Comparison of ENCODE assay signal across 8 cellular contexts in the genomic region with DNA sequence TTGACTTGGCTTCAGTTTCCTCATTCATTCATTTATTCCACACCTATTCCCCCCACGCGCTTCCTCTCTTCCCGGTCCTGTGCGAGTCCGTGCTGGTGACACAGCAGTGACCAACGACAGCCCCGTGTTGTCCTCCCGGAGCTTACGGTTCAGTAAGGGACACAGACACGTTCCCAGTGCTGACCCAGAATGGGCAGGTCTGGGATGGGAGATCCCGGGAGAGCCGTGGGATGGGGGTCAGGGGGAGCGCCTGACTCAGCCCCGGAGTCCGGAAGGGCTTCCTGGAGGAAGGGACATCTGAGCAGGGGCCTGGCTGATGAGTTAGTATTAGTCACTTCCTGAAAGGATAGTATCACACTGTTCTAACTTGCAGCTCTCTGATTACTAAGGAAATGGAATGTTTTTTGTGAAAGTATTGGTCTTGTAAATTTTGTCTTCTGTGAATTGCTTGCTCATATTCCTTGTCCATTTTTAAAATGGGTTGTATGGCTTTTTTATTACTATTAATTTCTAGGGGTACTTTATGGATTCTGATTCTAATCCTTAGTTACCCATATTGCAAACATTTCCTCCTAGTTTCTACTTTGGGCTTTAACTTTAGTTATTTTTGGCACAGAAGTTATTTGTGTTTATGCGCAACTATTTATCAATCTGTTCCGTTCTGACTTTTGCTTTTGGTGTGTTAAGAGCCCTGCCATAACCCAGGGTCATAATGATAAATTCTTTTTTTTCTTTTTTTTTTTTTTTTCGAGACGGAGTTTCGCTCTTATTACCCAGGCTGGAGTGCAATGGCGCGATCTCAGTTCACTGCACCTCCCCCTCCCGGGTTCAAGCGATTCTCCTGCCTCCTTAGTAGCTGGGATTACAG. TPM values are rescaled to one million over a fixed set of nuclear protein-coding genes. Genes with fewer than 3 reads are reported as not detected.
DNase-seq lines count a peak whose midpoint lies in the region; ATAC-seq and TF ChIP-seq lines count a peak whose summit lies in the region.

No MANE protein-coding gene starts in this region.

- no peak for TF ChIP-seq CTCF in OCI-LY1 (IDR thresholded peaks at IDR 0.05; ENCODE audit: low read length)
- peak in 1 of 4 experiments; percentile 10 for TF ChIP-seq CTCF in prostate gland (IDR thresholded peaks at IDR 0.05)

- H3K27me3 ChIP-seq in CD8-positive, alpha-beta memory T cell (ENCODE audit: insufficient read depth, low read length, poor library complexity, severe bottlenecking), result no peaks in the 10 kb centered on the region
- H3K27me3 ChIP-seq in OCI-LY1 (ENCODE audit: insufficient read depth, low read length), result 0 out of 2 replicates have a peak, but pooled peaks cover 8% of the 10 kb centered on the region
- H3K27me3 ChIP-seq in adipocyte (replicated peaks; ENCODE audit: control insufficient read depth, insufficient read depth, low read length), result no peaks in the 10 kb centered on the region
- H3K27me3 ChIP-seq in prostate gland (replicated peaks; ENCODE audit: insufficient read depth), result no peaks in the 10 kb centered on the region

- peaks cover 5% of the 10 kb centered on the region for H3K36me3 ChIP-seq in CD8-positive, alpha-beta memory T cell (ENCODE audit: insufficient read depth, low read length)
- H3K36me3 ChIP-seq in OCI-LY1 (ENCODE audit: insufficient read depth, low read length), result peaks cover 6% of the 10 kb centered on the region; the same call in 1 of the 2 replicates
- H3K36me3 ChIP-seq in adipocyte (ENCODE audit: control insufficient read depth, insufficient read depth, low read length, severe bottlenecking), result peaks cover 11% of the 10 kb centered on the region
- H3K36me3 ChIP-seq in prostate gland, result no peaks in the 10 kb centered on the region

- intact Hi-C loops in left ventricle myocardium superior (cut with micrococcal nuclease) (no loop called here), prostate gland (cut with DNase I) (no loop called here)

- H3F3A ChIP-seq in OCI-LY1 (ENCODE audit: insufficient read depth, low read length), result no peaks in the 10 kb centered on the region

- 11% methylated on average over 24 of the region's 24 CpGs for WGBS in prostate gland

- no peaks in the 10 kb centered on the region for H3K9me3 Mint-ChIP-seq in CD8-positive, alpha-beta memory T cell

- H3K9me3 ChIP-seq in CD8-positive, alpha-beta memory T cell (ENCODE audit: low read length), result no peaks in the 10 kb centered on the region
- no peaks in the 10 kb centered on the region for H3K9me3 ChIP-seq in OCI-LY1 (ENCODE audit: low read length)
- no peaks in the 10 kb centered on the region for H3K9me3 ChIP-seq in adipocyte (ENCODE audit: control insufficient read depth, low read length)
- H3K9me3 ChIP-seq in prostate gland, result no peaks in the 10 kb centered on the region

- H3K9ac ChIP-seq in OCI-LY1 (ENCODE audit: low read length) (peak overlapping the region; percentile 87), adipocyte (ENCODE audit: low read length) (peak overlapping the region; percentile 89)

- H3K27ac Mint-ChIP-seq in CD8-positive, alpha-beta memory T cell, result peak overlapping the region; percentile 63 to 97 (median 92)

- peak overlapping the region; percentile 79 for H3K27ac ChIP-seq in CD8-positive, alpha-beta memory T cell (ENCODE audit: low read depth, low read length)
- H3K27ac ChIP-seq in OCI-LY1 (ENCODE audit: low read depth, low read length, poor library complexity, severe bottlenecking), result peak overlapping the region; percentile 26
- H3K27ac ChIP-seq in prostate gland, result peak overlapping the region; percentile 82 to 88

- ATAC-seq in left ventricle myocardium superior, result peak; percentile 30
- ATAC-seq in HG02623 (IDR thresholded peaks at IDR 0.05; ENCODE audit: unreplicated experiment), result no peak

- H2AFZ ChIP-seq in OCI-LY1 (ENCODE audit: low read length), result no peak overlapping the region

- peaks cover 21% of the 10 kb centered on the region for H3K4me1 ChIP-seq in CD8-positive, alpha-beta memory T cell (ENCODE audit: insufficient read depth, low read length)
- H3K4me1 ChIP-seq in OCI-LY1 (ENCODE audit: insufficient read depth, low read length, severe bottlenecking) (peaks cover 50% of the 10 kb centered on the region), adipocyte (ENCODE audit: control insufficient read depth, insufficient read depth, low read length) (peaks cover 40% of the 10 kb centered on the region), prostate gland (replicated peaks) (no peaks in the 10 kb centered on the region)

- peaks cover 38 to 61% (median 43%) of the 10 kb centered on the region in 3 donors for H3K4me1 Mint-ChIP-seq in CD8-positive, alpha-beta memory T cell

- CTCF ChIA-PET in CD8-positive, alpha-beta memory T cell (lab: Charles Lee), result interaction anchor here (0.7 to 9.1 kb wide), 4 partner anchors 15 to 305 kb away, joined by 3 to 75 read pairs (median 4); no protein-coding TSS in a partner anchor

- H3K36me3 Mint-ChIP-seq in CD8-positive, alpha-beta memory T cell, result peaks cover 0 to 27% (median 0%) of the 10 kb centered on the region in 3 donors

- peak overlapping the region; percentile 80 for H3K4me3 ChIP-seq in CD8-positive, alpha-beta memory T cell (ENCODE audit: low read length)
- H3K4me3 ChIP-seq in OCI-LY1 (ENCODE audit: low read depth, low read length, poor library complexity, severe bottlenecking) (peak overlapping the region; percentile 84), adipocyte (ENCODE audit: low read length) (peak overlapping the region; percentile 84), prostate gland (peak overlapping the region; percentile 48 to 57)

- H3K27me3 Mint-ChIP-seq in CD8-positive, alpha-beta memory T cell, result peaks cover 0 to 2% of the 10 kb centered on the region in 2 donors

- no peak for TF ChIP-seq POLR2A in prostate gland (IDR thresholded peaks at IDR 0.05)

- POLR2A ChIA-PET in CD8-positive, alpha-beta memory T cell (lab: Charles Lee), result interaction anchor here (0.8 to 1.3 kb wide), 3 partner anchors 15 to 217 kb away, joined by 3 to 5 read pairs (median 3); a partner anchor contains a TSS

- H3K4me2 ChIP-seq in OCI-LY1 (ENCODE audit: low read length), result peak overlapping the region; percentile 97

- DNase-seq in CD8-positive, alpha-beta memory T cell, result peak in 2 of 5 donors; percentile 28 to 31
- peak; percentile 66 for DNase-seq in GOT3 (lab: John Stamatoyannopoulos, UW)
- DNase-seq in adipocyte (ENCODE audit: low read depth), result peak; percentile 91
- peak; percentile 71 for DNase-seq in left ventricle myocardium superior
- peak; percentile 47 for DNase-seq in prostate gland (ENCODE audit: low spot score)
- no peak for DNase-seq in effector CD8-positive, alpha-beta T cell (lab: John Stamatoyannopoulos, UW)

- H3K4me3 Mint-ChIP-seq in CD8-positive, alpha-beta memory T cell, result peak overlapping the region; percentile 85 to 99 (median 91)

- no peaks in the 10 kb centered on the region for H4K20me1 ChIP-seq in OCI-LY1 (ENCODE audit: insufficient read depth, low read length)

- H3K9me2 ChIP-seq in OCI-LY1 (ENCODE audit: low read depth, low read length), result no peaks in the 10 kb centered on the region

- no peaks in the 10 kb centered on the region for H3K79me2 ChIP-seq in OCI-LY1 (ENCODE audit: insufficient read depth, low read length)

RNA-seq across cellular contexts. Expression of a gene that starts 0.7 kb away (rescaled TPM):
- total RNA-seq in CD8-positive, alpha-beta memory T cell, result 10 to 100 TPM; 75.7 to 82.6 TPM
- 47.5 TPM for polyA plus RNA-seq in CD8-positive, alpha-beta memory T cell
- total RNA-seq in left ventricle myocardium superior, result 150 TPM
- total RNA-seq in prostate gland, result 100 to 1,000 TPM; 142 to 151 TPM

RNA-seq across cellular contexts. Expression of a gene that starts 18.0 kb away (rescaled TPM):
- 10 to 100 TPM; 26.5 to 27.4 TPM for total RNA-seq in CD8-positive, alpha-beta memory T cell
- polyA plus RNA-seq in CD8-positive, alpha-beta memory T cell, result 2.2 TPM
- total RNA-seq in left ventricle myocardium superior (7.0 TPM), prostate gland (1 to 10 TPM; 6.6 to 8.9 TPM)

RNA-seq across cellular contexts. Expression of a gene that starts 19.6 kb away (rescaled TPM):
- total RNA-seq in CD8-positive, alpha-beta memory T cell, result 1 to 10 TPM; 3.9 to 4.3 TPM
- 0.83 TPM for polyA plus RNA-seq in CD8-positive, alpha-beta memory T cell
- total RNA-seq in left ventricle myocardium superior, result 222 TPM
- 10 to 100 TPM; 56.1 to 60.3 TPM for total RNA-seq in prostate gland

RNA-seq across cellular contexts. Expression of a gene that starts 43.4 kb away (rescaled TPM):
- total RNA-seq in CD8-positive, alpha-beta memory T cell, result 10 to 100 TPM; 21.6 to 22.1 TPM
- 48.2 TPM for polyA plus RNA-seq in CD8-positive, alpha-beta memory T cell
- total RNA-seq in left ventricle myocardium superior (0.79 TPM), prostate gland (1 to 10 TPM; 2.5 to 6.4 TPM)

RNA-seq across cellular contexts. Expression of a gene that starts 54.1 kb away (rescaled TPM):
- total RNA-seq in CD8-positive, alpha-beta memory T cell, result 10 to 100 TPM; 22.0 to 23.9 TPM
- polyA plus RNA-seq in CD8-positive, alpha-beta memory T cell, result 7.8 TPM
- total RNA-seq in left ventricle myocardium superior (9.9 TPM), prostate gland (10 to 100 TPM; 20.5 to 31.8 TPM)

Comparison
In these comparisons a context has a peak if more than half of its experiments do, and no peak if none do; other contexts are left out.
1. H3K27ac ChIP-seq: peak in every context shown above with its lines; median percentile 85 in prostate gland; 79 in CD8-positive, alpha-beta memory T cell; 26 in OCI-LY1.
2. RNA of a gene that starts 19.6 kb away (total RNA-seq): 222 TPM in left ventricle myocardium superior (single experiment) and 56.1 to 60.3 TPM in prostate gland; 3.9 to 4.3 TPM in CD8-positive, alpha-beta memory T cell; every median in the first group is over 10 times any median in the second.
3. Peak in every context shown above with its lines, with median percentiles within 50 percentile points of each other: H3K4me3 ChIP-seq.